In genomic region chr1:19374926-19375325, GRCh38 we compare ENCODE assay signal across 25 cellular contexts.
DNase-seq lines count a peak whose midpoint lies in the region; ATAC-seq, FAIRE-seq and TF ChIP-seq lines count a peak whose summit lies in the region.
"Had no signal": no experiment of that assay in that cellular context is flagged by ENCODE, and none has a peak within 500 bp of the region (broad histone marks: within the 10 kb centered on the region; RNA-seq: fewer than 3 reads in every experiment).

No MANE protein-coding gene starts in this region.

- no peaks in the 10 kb centered on the region for H3K27me3 ChIP-seq in HepG2 (ENCODE audit: control insufficient read depth in 1 of 2, insufficient read depth in 2 of 2, low read length in 2 of 2)
- H3K27me3 ChIP-seq in right lobe of liver, result no peaks in the 10 kb centered on the region
- no peaks in the 10 kb centered on the region for H3K27me3 ChIP-seq in parathyroid adenoma (ENCODE audit: control insufficient read depth, insufficient read depth, low read length)
- no peaks in the 10 kb centered on the region for H3K27me3 ChIP-seq in vagina
- H3K27me3 ChIP-seq in upper lobe of left lung, result no peaks in the 10 kb centered on the region

- no peak overlapping the region for H3K4me3 Mint-ChIP-seq in osteocyte (ENCODE audit: unreplicated experiment)
- H3K4me3 Mint-ChIP-seq: activated CD8-positive, alpha-beta memory T cell treated with anti-CD3 and anti-CD28 coated beads, Interleukin-2, amount 10 ng/mL, durations not matched to agents 7 days and 5 days; naive B cell; type B pancreatic cell had no signal

- TF ChIP-seq RAD21 in HepG2 (CRISPR knock-in tag; IDR thresholded peaks at IDR 0.05), result no peak

- intact Hi-C loops in HepG2 (cut with micrococcal nuclease; ENCODE audit: unreplicated experiment), result no loop called here
- intact Hi-C loops in right lobe of liver (cut with DNase I), result no loop called here
- intact Hi-C loops in vagina (cut with DNase I), result no loop called here

- peaks cover 4% of the 10 kb centered on the region for H3K9me3 Mint-ChIP-seq in osteocyte (ENCODE audit: unreplicated experiment)
- H3K9me3 Mint-ChIP-seq: activated naive CD4-positive, alpha-beta T cell treated with anti-CD3 and anti-CD28 coated beads, Interleukin-2, amount 50 U/mL, for 72 hours; naive B cell; type B pancreatic cell had no signal

- H3K36me3 ChIP-seq in HepG2 (replicated peaks in 1 of 2; ENCODE audit: control insufficient read depth in 1 of 2, insufficient read depth in 2 of 2, low read length in 2 of 2) (peaks cover 24 to 82% of the 10 kb centered on the region in 2 experiments), right lobe of liver (peaks cover 0 to 38% (median 5%) of the 10 kb centered on the region in 4 donors), parathyroid adenoma (ENCODE audit: control insufficient read depth, insufficient read depth, low read length) (no peaks in the 10 kb centered on the region), vagina (peaks cover 0 to 28% of the 10 kb centered on the region in 2 donors), upper lobe of left lung (peaks cover 4 to 69% (median 51%) of the 10 kb centered on the region in 4 donors)

- H3K4me1 Mint-ChIP-seq in osteocyte (ENCODE audit: unreplicated experiment), result peaks cover 9% of the 10 kb centered on the region

- ATAC-seq in HepG2 (no peak), right lobe of liver (no peak), upper lobe of left lung (ENCODE audit: low FRiP score in 2 of 2) (no peak)
- ATAC-seq: activated CD8-positive, alpha-beta memory T cell treated with anti-CD3 and anti-CD28 coated beads, Interleukin-2, amount 10 ng/mL, durations not matched to agents 7 days and 5 days; activated naive CD4-positive, alpha-beta T cell treated with anti-CD3 and anti-CD28 coated beads, Interleukin-2, amount 50 U/mL, for 72 hours; left ventricle myocardium superior had no signal

- H3K4me3 ChIP-seq in HepG2 (replicated peaks in 1 of 3; ENCODE audit: insufficient read depth in 1 of 3, low read depth in 2 of 3, low read length in 3 of 3) (no peak overlapping the region), right lobe of liver (no peak overlapping the region), parathyroid adenoma (ENCODE audit: low read depth, low read length) (no peak overlapping the region), vagina (no peak overlapping the region), upper lobe of left lung (no peak overlapping the region)
- H3K4me3 ChIP-seq: PC-9 had no signal

- CTCF ChIA-PET in HepG2 (lab: Yijun Ruan, JAX; ENCODE audit: low intra/inter-chr PET ratio, low total read pairs), result interaction anchor here (1.4 kb wide), 1 partner anchor 279 kb away, joined by 4 read pairs; no protein-coding TSS in a partner anchor

- in situ Hi-C loops in HepG2 (cut with HindIII; ENCODE audit: extremely low pct_ligation_motif_present, low pct_unique_long_range_greater_than_20kb), result no loop called here

- POLR2A ChIA-PET in HepG2 (lab: Yijun Ruan, JAX), result no interaction called here

- H3K9ac ChIP-seq in HepG2 (ENCODE audit: insufficient read depth, low read depth, low read length) (no peak overlapping the region), parathyroid adenoma (no peak overlapping the region)

- H2AFZ ChIP-seq in HepG2 (ENCODE audit: low read length), result no peak overlapping the region
- no peak overlapping the region for H2AFZ ChIP-seq in parathyroid adenoma
- H2AFZ ChIP-seq: PC-9 had no signal

- H3K4me1 ChIP-seq in HepG2 (ENCODE audit: insufficient read depth, low read length) (peaks cover 13% of the 10 kb centered on the region; the same call in 1 of the 2 replicates), right lobe of liver (no peaks in the 10 kb centered on the region), parathyroid adenoma (no peaks in the 10 kb centered on the region), vagina (peaks cover 70% of the 10 kb centered on the region), upper lobe of left lung (peaks cover 0 to 30% (median 22%) of the 10 kb centered on the region in 4 donors)

- H3K36me3 Mint-ChIP-seq in osteocyte (ENCODE audit: unreplicated experiment), result peaks cover 31% of the 10 kb centered on the region

- no peak overlapping the region for H3K27ac ChIP-seq in HepG2 (ENCODE audit: extremely low read length, insufficient read depth, low read length)
- no peak overlapping the region for H3K27ac ChIP-seq in right lobe of liver
- H3K27ac ChIP-seq in parathyroid adenoma, result peak overlapping the region; percentile 19
- H3K27ac ChIP-seq in vagina, result peak overlapping the region; percentile 87
- peak overlapping the region in 2 of 4 donors; percentile 14 to 15 for H3K27ac ChIP-seq in upper lobe of left lung
- H3K27ac ChIP-seq: C4-2B, PC-9 had no signal

- TF ChIP-seq CTCF in HepG2 (CRISPR knock-in tag; IDR thresholded peaks at IDR 0.05) (no peak), right lobe of liver (IDR thresholded peaks at IDR 0.05) (no peak), parathyroid adenoma (IDR thresholded peaks at IDR 0.05) (no peak), vagina (IDR thresholded peaks at IDR 0.05) (no peak), osteocyte (IDR thresholded peaks at IDR 0.05) (no peak), upper lobe of left lung (IDR thresholded peaks at IDR 0.05) (no peak)

- H3K27ac Mint-ChIP-seq in osteocyte (ENCODE audit: unreplicated experiment), result no peak overlapping the region
- H3K27ac Mint-ChIP-seq: activated CD8-positive, alpha-beta memory T cell treated with anti-CD3 and anti-CD28 coated beads, Interleukin-2, amount 10 ng/mL, durations not matched to agents 7 days and 5 days; type B pancreatic cell had no signal

- H3K27me3 Mint-ChIP-seq in osteocyte (ENCODE audit: unreplicated experiment), result no peaks in the 10 kb centered on the region
- H3K27me3 Mint-ChIP-seq: activated CD8-positive, alpha-beta memory T cell treated with anti-CD3 and anti-CD28 coated beads, Interleukin-2, amount 10 ng/mL, durations not matched to agents 7 days and 5 days; naive B cell; type B pancreatic cell had no signal

- TF ChIP-seq EP300 in HepG2 (IDR thresholded peaks at IDR 0.05; ENCODE audit: low read depth in 2 of 2, low read length in 2 of 2), result no peak
- no peak for TF ChIP-seq EP300 in HepG2 (CRISPR knock-in tag; IDR thresholded peaks at IDR 0.05; ENCODE audit: borderline replicate concordance)
- TF ChIP-seq EP300 in upper lobe of left lung (IDR thresholded peaks at IDR 0.05), result no peak

- BruUV-seq in HepG2 (replicated peaks; lab: Mats Ljungman, UMichigan), result no TSS peak

- no peak for FAIRE-seq in HepG2 (lab: Jason Lieb, UNC)
- FAIRE-seq: D721Med, endometrium, H1, islet of Langerhans had no signal

- no peaks in the 10 kb centered on the region for H3K9me3 ChIP-seq in HepG2 (ENCODE audit: low read length)
- H3K9me3 ChIP-seq in right lobe of liver, result no peaks in the 10 kb centered on the region
- H3K9me3 ChIP-seq in parathyroid adenoma (ENCODE audit: control insufficient read depth, low read length), result no peaks in the 10 kb centered on the region
- H3K9me3 ChIP-seq in vagina, result no peaks in the 10 kb centered on the region
- H3K9me3 ChIP-seq in upper lobe of left lung, result no peaks in the 10 kb centered on the region

- H4K20me1 ChIP-seq in HepG2 (ENCODE audit: insufficient read depth, low read length), result 0 out of 2 replicates have a peak, but pooled peaks cover 3% of the 10 kb centered on the region

- H3K79me2 ChIP-seq in HepG2 (ENCODE audit: insufficient read depth, low read length) (no peaks in the 10 kb centered on the region), parathyroid adenoma (peaks cover 8% of the 10 kb centered on the region)

- H3K4me2 ChIP-seq in HepG2 (ENCODE audit: low read depth, low read length) (no peak overlapping the region), parathyroid adenoma (ENCODE audit: low read length) (no peak overlapping the region)
- H3K4me2 ChIP-seq: PC-9 had no signal

- no peak for TF ChIP-seq POLR2A in HepG2 (IDR thresholded peaks at IDR 0.05; ENCODE audit: insufficient read depth in 1 of 2, low read depth in 2 of 2, low read length in 2 of 2)
- TF ChIP-seq POLR2A in right lobe of liver (IDR thresholded peaks at IDR 0.05), result no peak
- no peak for TF ChIP-seq POLR2A in vagina (IDR thresholded peaks at IDR 0.05)
- TF ChIP-seq POLR2A in upper lobe of left lung (IDR thresholded peaks at IDR 0.05), result no peak

- 90% methylated on average over 8 of the region's 8 CpGs for WGBS in HepG2 (ENCODE audit: low lambda C conversion rate)
- WGBS in right lobe of liver (ENCODE audit: insufficient coverage, low coverage, low lambda C conversion rate, missing lambda C conversion rate), result 87% methylated on average over 8 of the region's 8 CpGs
- WGBS in upper lobe of left lung, 2 donors, result 91 to 94% methylated on average over 8 of the region's 8 CpGs

- DNase-seq in HepG2 (ENCODE audit: low spot score), result no peak
- DNase-seq in right lobe of liver, result no peak
- peak; percentile 34 for DNase-seq in astrocyte of the hippocampus (ENCODE audit: low read depth, low spot score)
- DNase-seq in vagina (ENCODE audit: extremely low spot score in 2 of 2), result no peak
- DNase-seq in SKM-1 (lab: John Stamatoyannopoulos, UW; ENCODE audit: unreplicated experiment), result no peak
- no peak for DNase-seq in osteocyte (ENCODE audit: extremely low spot score, unreplicated experiment)
- DNase-seq in upper lobe of left lung, result no peak
- DNase-seq: ACHN; activated CD4-positive, alpha-beta T cell treated with anti-CD3 and anti-CD28 coated beads, Interleukin-2, amount 50 U/mL, for 1 hour; activated CD8-positive, alpha-beta memory T cell treated with anti-CD3 and anti-CD28 coated beads, Interleukin-2, amount 10 ng/mL, durations not matched to agents 7 days and 5 days; caudate nucleus; left ventricle myocardium superior; naive B cell; NCI-H446 treated with DMSO at 0.1 percent for 48 hours; PC-9; stimulated activated CD4-positive, alpha-beta T cell treated with anti-CD3 and anti-CD28 coated beads, Interleukin-2, amount 100 ng/mL, for 24 hours; T1000 had no signal

TF ChIP-seq in HepG2, 621 proteins besides CTCF, POLR2A, EP300 and RAD21 (continues in another document):
- TF ChIP-seq MNT (IDR thresholded peaks at IDR 0.05), result 0 out of 2 replicates have a peak, but pooled peaks have one; percentile 14
- TF ChIP-seq ZNF75D (CRISPR knock-in tag; IDR thresholded peaks at IDR 0.05; ENCODE audit: borderline replicate concordance), result no peak

Comparison
In these comparisons a context has a peak if more than half of its experiments do, and no peak if none do; other contexts are left out.
1. H3K27ac ChIP-seq: peak in parathyroid adenoma (single experiment) and vagina (single experiment); none in HepG2 (single experiment) and right lobe of liver (0 of 3).